In the genomic region with DNA sequence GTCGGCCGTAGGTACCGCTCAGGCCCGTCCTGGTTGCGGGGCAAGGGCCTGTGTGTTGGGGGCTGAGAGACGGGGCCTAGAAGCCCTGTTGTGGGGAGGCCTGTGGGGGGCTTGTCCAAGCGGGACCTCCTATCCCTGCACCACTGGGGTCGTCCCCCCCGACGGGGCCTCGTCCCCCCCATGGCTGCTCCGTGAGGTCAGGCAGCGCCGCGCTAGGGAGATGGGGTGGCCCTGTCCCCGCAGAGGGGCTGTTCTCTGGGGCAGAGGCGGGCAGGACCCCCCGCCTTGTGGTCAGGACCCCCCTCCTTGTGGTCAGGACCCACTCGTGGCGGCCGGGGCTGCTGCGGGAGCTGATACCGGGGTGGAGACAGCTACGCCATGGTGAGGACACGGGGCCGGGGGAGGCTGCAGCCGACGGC, we compare ENCODE assay signal across 10 cellular contexts. TPM values are rescaled to one million over a fixed set of nuclear protein-coding genes. Genes with fewer than 3 reads are reported as not detected.
DNase-seq lines count a peak whose midpoint lies in the region; ATAC-seq and TF ChIP-seq lines count a peak whose summit lies in the region.
"Had no signal": no experiment of that assay in that cellular context is flagged by ENCODE, and none has a peak within 500 bp of the region (broad histone marks: within the 10 kb centered on the region; RNA-seq: fewer than 3 reads in every experiment).

No MANE protein-coding gene starts in this region.

- POLR2A ChIA-PET in naive thymus-derived CD4-positive, alpha-beta T cell (lab: Charles Lee) = no interaction called here

- peaks cover 3% of the 10 kb centered on the region; the same call in 1 of the 2 replicates for H3F3A ChIP-seq in GM23338 (replicated peaks; ENCODE audit: low read depth)

- H3K27ac Mint-ChIP-seq in GM23338 (no peak overlapping the region), nephron progenitor cell (no peak overlapping the region)
- no peak overlapping the region for H3K27ac Mint-ChIP-seq in naive thymus-derived CD4-positive, alpha-beta T cell
- H3K27ac Mint-ChIP-seq: natural killer cell had no signal

- H3K9me3 Mint-ChIP-seq in GM23338 (peaks cover 22% of the 10 kb centered on the region; the same call in 2 of the 3 replicates), nephron progenitor cell (peaks cover 10% of the 10 kb centered on the region)
- no peaks in the 10 kb centered on the region for H3K9me3 Mint-ChIP-seq in naive thymus-derived CD4-positive, alpha-beta T cell
- H3K9me3 Mint-ChIP-seq: natural killer cell had no signal

- no peaks in the 10 kb centered on the region for H3K79me2 ChIP-seq in GM23338 (replicated peaks; ENCODE audit: insufficient read depth)

- peak; percentile 5 for ATAC-seq in GM23338
- peak in 2 of 4 donors; percentile 3 to 16 for ATAC-seq in heart left ventricle
- peak; percentile 28 for ATAC-seq in naive thymus-derived CD4-positive, alpha-beta T cell
- ATAC-seq in GM21515 (IDR thresholded peaks at IDR 0.05; ENCODE audit: unreplicated experiment) = no peak

- no peaks in the 10 kb centered on the region for H3K27me3 ChIP-seq in BE2C
- H3K27me3 ChIP-seq in GM23338 (ENCODE audit: insufficient read depth) = 0 out of 2 replicates have a peak, but pooled peaks cover 2% of the 10 kb centered on the region
- H3K27me3 ChIP-seq in heart left ventricle = peaks cover 0 to 15% (median 5%) of the 10 kb centered on the region in 9 donors
- H3K27me3 ChIP-seq in naive thymus-derived CD4-positive, alpha-beta T cell (ENCODE audit: control insufficient read depth in 2 of 2, insufficient read depth in 2 of 2, low read length in 2 of 2) = no peaks in the 10 kb centered on the region
- H3K27me3 ChIP-seq: cardiac muscle cell had no signal

- TF ChIP-seq CTCF in BE2C (IDR thresholded peaks at IDR 0.05; ENCODE audit: low read depth, low read length) (no peak), GM23338 (conservative IDR thresholded peaks at IDR 0.05; ENCODE audit: low read depth in 2 of 2) (no peak), heart left ventricle (IDR thresholded peaks at IDR 0.05) (no peak), nephron progenitor cell (IDR thresholded peaks at IDR 0.05) (no peak)

- H2AFZ ChIP-seq in GM23338 = no peak overlapping the region

- no peaks in the 10 kb centered on the region for H3K9me3 ChIP-seq in BE2C
- H3K9me3 ChIP-seq in heart left ventricle = no peaks in the 10 kb centered on the region
- no peaks in the 10 kb centered on the region for H3K9me3 ChIP-seq in naive thymus-derived CD4-positive, alpha-beta T cell (ENCODE audit: control insufficient read depth in 2 of 3, low read length in 3 of 3)

- H3K36me3 ChIP-seq in BE2C = no peaks in the 10 kb centered on the region
- H3K36me3 ChIP-seq in GM23338 (ENCODE audit: insufficient read depth) = no peaks in the 10 kb centered on the region
- peaks cover 0 to 25% (median 12%) of the 10 kb centered on the region in 9 donors for H3K36me3 ChIP-seq in heart left ventricle
- peaks cover 0 to 24% (median 0%) of the 10 kb centered on the region in 3 experiments for H3K36me3 ChIP-seq in naive thymus-derived CD4-positive, alpha-beta T cell (ENCODE audit: control insufficient read depth in 2 of 3, insufficient read depth in 3 of 3, low read length in 3 of 3)
- H3K36me3 ChIP-seq: cardiac muscle cell had no signal

- H3K4me1 Mint-ChIP-seq in GM23338 (no peaks in the 10 kb centered on the region), nephron progenitor cell (peaks cover 5% of the 10 kb centered on the region)
- H3K4me1 Mint-ChIP-seq in naive thymus-derived CD4-positive, alpha-beta T cell = peaks cover 0 to 5% (median 0%) of the 10 kb centered on the region in 7 donors
- H3K4me1 Mint-ChIP-seq: natural killer cell had no signal

- H3K27ac ChIP-seq in GM23338 (ENCODE audit: low read depth) (no peak overlapping the region), heart left ventricle (no peak overlapping the region)
- no peak overlapping the region for H3K27ac ChIP-seq in naive thymus-derived CD4-positive, alpha-beta T cell (ENCODE audit: low read depth, low read length)
- H3K27ac ChIP-seq: cardiac muscle cell had no signal

- no peak for DNase-seq in BE2C
- no peak for DNase-seq in GM23338 (ENCODE audit: low spot score)
- peak in 2 of 5 donors; percentile 26 to 42 for DNase-seq in heart left ventricle
- DNase-seq in naive thymus-derived CD4-positive, alpha-beta T cell = peak in 1 of 9 donors; percentile 6
- no peak for DNase-seq in nephron progenitor cell
- DNase-seq in anterior cingulate cortex (lab: John Stamatoyannopoulos, UW) = no peak
- DNase-seq: natural killer cell, NCI-H1436 treated with DMSO at 0.1 percent for 48 hours had no signal

- 13 to 22% (median 16%) methylated on average over 7 to 28 of the region's 28 CpGs; no CpG with 5 or more reads in 1 of the 4 donors for WGBS in heart left ventricle, 4 donors

- H3K4me3 ChIP-seq in BE2C (ENCODE audit: low read depth, low read length) = 0 out of 2 replicates have a peak overlapping the region, but pooled peaks have one; percentile 24
- peak overlapping the region; percentile 56 for H3K4me3 ChIP-seq in GM23338
- H3K4me3 ChIP-seq in heart left ventricle = peak overlapping the region in 8 of 12 donors; percentile 1 to 43 (median 26)
- H3K4me3 ChIP-seq in naive thymus-derived CD4-positive, alpha-beta T cell (ENCODE audit: low read length) = peak overlapping the region; percentile 39
- H3K4me3 ChIP-seq: cardiac muscle cell had no signal

- intact Hi-C loops in heart left ventricle (cut with DNase I) = no loop called here
- intact Hi-C loops in naive thymus-derived CD4-positive, alpha-beta T cell (cut with micrococcal nuclease) = loop anchor here in 1 of 2 donors (2.0 kb wide), 1 partner anchor 56 kb away; the partner anchor contains the start of gene PPP2R3B

- H3K4me2 ChIP-seq in GM23338 = peak overlapping the region; percentile 87

- CTCF ChIA-PET in naive thymus-derived CD4-positive, alpha-beta T cell (lab: Charles Lee) = no interaction called here

- H3K9me2 ChIP-seq in GM23338 (ENCODE audit: insufficient read depth) = no peaks in the 10 kb centered on the region

- H3K4me1 ChIP-seq in BE2C (no peaks in the 10 kb centered on the region), GM23338 (ENCODE audit: insufficient read depth) (no peaks in the 10 kb centered on the region), heart left ventricle (peaks cover 0 to 14% (median 8%) of the 10 kb centered on the region in 12 donors)
- H3K4me1 ChIP-seq in naive thymus-derived CD4-positive, alpha-beta T cell (ENCODE audit: control insufficient read depth in 2 of 2, insufficient read depth in 2 of 2, low read length in 2 of 2) = peaks cover 0 to 11% of the 10 kb centered on the region in 2 donors

- H3K36me3 Mint-ChIP-seq in GM23338 (ENCODE audit: low read depth) = peaks cover 12% of the 10 kb centered on the region; the same call in 2 of the 3 replicates
- H3K36me3 Mint-ChIP-seq in naive thymus-derived CD4-positive, alpha-beta T cell = peaks cover 0 to 5% (median 0%) of the 10 kb centered on the region in 5 donors
- H3K36me3 Mint-ChIP-seq in nephron progenitor cell (ENCODE audit: low read depth) = peaks cover 11% of the 10 kb centered on the region
- H3K36me3 Mint-ChIP-seq: natural killer cell had no signal

- H3K27me3 Mint-ChIP-seq in GM23338 (ENCODE audit: insufficient read depth, low read depth, poor library complexity) = peaks cover 32% of the 10 kb centered on the region
- peaks cover 0 to 4% (median 0%) of the 10 kb centered on the region in 5 donors for H3K27me3 Mint-ChIP-seq in naive thymus-derived CD4-positive, alpha-beta T cell
- peaks cover 3% of the 10 kb centered on the region for H3K27me3 Mint-ChIP-seq in nephron progenitor cell (ENCODE audit: low read depth, poor library complexity)

- H3K4me3 Mint-ChIP-seq in GM23338 = no peak overlapping the region
- H3K4me3 Mint-ChIP-seq in naive thymus-derived CD4-positive, alpha-beta T cell = peak overlapping the region in 2 of 10 donors; percentile 19 to 76
- H3K4me3 Mint-ChIP-seq in nephron progenitor cell = no peak overlapping the region

- H4K20me1 ChIP-seq in GM23338 (replicated peaks; ENCODE audit: insufficient read depth) = no peaks in the 10 kb centered on the region

- TF ChIP-seq POLR2A in heart left ventricle (IDR thresholded peaks at IDR 0.05) = no peak

TF ChIP-seq in GM23338, 12 proteins besides CTCF, POLR2A, EP300 and RAD21 (continues in another document):
- no peak for TF ChIP-seq STAT1 (IDR thresholded peaks at IDR 0.05; ENCODE audit: unreplicated experiment)

RNA-seq across cellular contexts. Expression of gene GTPBP6, which starts 12.1 kb away (rescaled TPM):
- polyA plus RNA-seq in BE2C (2012; ENCODE audit: insufficient read depth, insufficient read length, low read depth) = 69.9 TPM
- total RNA-seq in GM23338 (2014; rRNA removed; shearing (Covaris generic)) = 57.4 and 66.8 TPM in 2 replicates
- 41.4 and 43.6 TPM in 2 replicates for polyA plus RNA-seq in GM23338 (2016; fragmentation: Nextera tagmentation; extraction: Ambion mirVana)
- total RNA-seq in heart left ventricle = 10 to 100 TPM; 31.3 to 71.5 (median 47.5) TPM
- polyA plus RNA-seq in heart left ventricle = 100 to 1,000 TPM in 1 of 2 donors, 10 to 100 TPM in 1; 50.6 to 102 TPM
- total RNA-seq in naive thymus-derived CD4-positive, alpha-beta T cell = 10 to 100 TPM; 52.1 to 95.2 (median 75.1) TPM
- polyA plus RNA-seq in naive thymus-derived CD4-positive, alpha-beta T cell = 10 to 100 TPM; 38.9 to 68.0 TPM

RNA-seq across cellular contexts. Expression of gene PLCXD1, which starts 49.6 kb away (rescaled TPM):
- 19.4 TPM for polyA plus RNA-seq in BE2C (2012; ENCODE audit: insufficient read depth, insufficient read length, low read depth)
- total RNA-seq in GM23338 (2014; rRNA removed; shearing (Covaris generic)) = 95.9 and 112 TPM in 2 replicates
- 48.7 and 50.9 TPM in 2 replicates for polyA plus RNA-seq in GM23338 (2016; fragmentation: Nextera tagmentation; extraction: Ambion mirVana)
- 1 to 10 TPM in 7 of 9 donors, under 1 TPM in 2; 0.81 to 6.8 (median 3.0) TPM for total RNA-seq in heart left ventricle
- polyA plus RNA-seq in heart left ventricle = 10 to 100 TPM in 1 of 2 donors, 1 to 10 TPM in 1; 1.9 to 27.0 TPM
- total RNA-seq in naive thymus-derived CD4-positive, alpha-beta T cell = 10 to 100 TPM; 18.2 to 51.1 (median 40.6) TPM
- 1 to 10 TPM; 3.2 to 8.4 TPM for polyA plus RNA-seq in naive thymus-derived CD4-positive, alpha-beta T cell

RNA-seq across cellular contexts. Expression of gene PPP2R3B, which starts 56.0 kb away (rescaled TPM):
- polyA plus RNA-seq in BE2C (2012; ENCODE audit: insufficient read depth, insufficient read length, low read depth) = 4.9 TPM
- 71.6 and 104 TPM in 2 replicates for total RNA-seq in GM23338 (2014; rRNA removed; shearing (Covaris generic))
- polyA plus RNA-seq in GM23338 (2016; fragmentation: Nextera tagmentation; extraction: Ambion mirVana) (50.1 and 54.8 TPM in 2 replicates), heart left ventricle (100 to 1,000 TPM in 1 of 2 donors, 10 to 100 TPM in 1; 60.9 to 181 TPM)
- 100 to 1,000 TPM in 8 of 9 donors, 10 to 100 TPM in 1; 98.3 to 186 (median 113) TPM for total RNA-seq in heart left ventricle
- 10 to 100 TPM; 24.9 to 53.5 (median 32.5) TPM for total RNA-seq in naive thymus-derived CD4-positive, alpha-beta T cell
- polyA plus RNA-seq in naive thymus-derived CD4-positive, alpha-beta T cell = 10 to 100 TPM in 1 of 2 donors, 1 to 10 TPM in 1; 7.3 to 13.8 TPM
